ENCODE assay signal across 8 cellular contexts in the genomic region with DNA sequence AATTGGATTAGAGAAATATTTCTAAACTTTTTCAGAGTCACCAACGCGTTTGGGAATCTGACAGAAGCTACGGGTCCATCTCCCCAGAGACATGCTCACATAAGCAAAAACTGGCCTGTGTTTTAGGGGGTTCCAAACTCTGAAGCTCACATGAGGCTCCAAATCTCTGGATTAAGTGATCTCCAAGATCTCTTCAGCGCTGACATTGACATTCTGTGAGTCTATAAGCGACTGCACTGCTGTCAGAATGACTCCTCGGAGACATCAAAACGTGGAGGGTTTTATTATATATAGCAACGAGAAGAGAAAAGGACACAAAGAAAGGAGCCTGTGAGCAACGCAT. TPM values are rescaled to one million over a fixed set of nuclear protein-coding genes. Genes with fewer than 3 reads are reported as not detected.
DNase-seq lines count a peak whose midpoint lies in the region; ATAC-seq, FAIRE-seq and TF ChIP-seq lines count a peak whose summit lies in the region.

No MANE protein-coding gene starts in this region.

- H4K20me1 ChIP-seq in PC-3 (ENCODE audit: low read length) (peaks cover 25% of the 10 kb centered on the region), endothelial cell of umbilical vein (replicated peaks; ENCODE audit: control insufficient read depth, extremely low read depth, insufficient read depth, low read length) (no peaks in the 10 kb centered on the region)

- no peaks in the 10 kb centered on the region for H3K9me2 ChIP-seq in PC-3 (replicated peaks; ENCODE audit: low read length)

- CTCF ChIA-PET in CD8-positive, alpha-beta T cell (lab: Charles Lee): interaction anchor here (1.0 to 1.5 kb wide), 4 partner anchors 9 to 176 kb away, joined by 3 to 12 read pairs (median 6); no protein-coding TSS in a partner anchor
- CTCF ChIA-PET in PC-3 (lab: Charles Lee): interaction anchor here (1.1 kb wide), 1 partner anchor 175 kb away, joined by 3 read pairs; no protein-coding TSS in a partner anchor
- CTCF ChIA-PET in endothelial cell of umbilical vein (lab: Charles Lee): interaction anchor here (1.0 to 2.9 kb wide), 4 partner anchors 166 to 250 kb away, joined by 3 to 50 read pairs (median 5); no protein-coding TSS in a partner anchor

- H3K27ac ChIP-seq in CD8-positive, alpha-beta T cell (ENCODE audit: low read depth, low read length): peak overlapping the region; percentile 63
- H3K27ac ChIP-seq in PC-3 (ENCODE audit: low read length): peak overlapping the region; percentile 48
- H3K27ac ChIP-seq in endothelial cell of umbilical vein (ENCODE audit: insufficient read depth, low read depth, low read length): peak overlapping the region; percentile 16

- H3K79me2 ChIP-seq in PC-3 (ENCODE audit: low read length): peaks cover 40% of the 10 kb centered on the region
- H3K79me2 ChIP-seq in endothelial cell of umbilical vein (ENCODE audit: control insufficient read depth, insufficient read depth, low read length): peaks cover 4% of the 10 kb centered on the region

- H3K4me2 ChIP-seq in PC-3 (ENCODE audit: low read length): peak overlapping the region; percentile 86
- H3K4me2 ChIP-seq in endothelial cell of umbilical vein (ENCODE audit: insufficient read depth, low read length): peak overlapping the region; percentile 69

- dilution Hi-C loops in endothelial cell of umbilical vein (cut with MboI; ENCODE audit: extremely low pct_ligation_motif_present, low sequenced_read_pairs): no loop called here

- no peak for TF ChIP-seq CTCF in CD8-positive, alpha-beta T cell (IDR thresholded peaks at IDR 0.05)
- no peak for TF ChIP-seq CTCF in PC-3 (conservative IDR thresholded peaks at IDR 0.05; ENCODE audit: low read depth, low read length)
- no peak for TF ChIP-seq CTCF in endothelial cell of umbilical vein (IDR thresholded peaks at IDR 0.05; ENCODE audit: extremely low read depth in 1 of 2, insufficient read depth in 1 of 2, low read depth in 1 of 2, low read length in 2 of 2)
- TF ChIP-seq CTCF in osteocyte (IDR thresholded peaks at IDR 0.05): no peak

- no peak for DNase-seq in CD8-positive, alpha-beta T cell
- DNase-seq in PC-3 (no peak), endothelial cell of umbilical vein (ENCODE audit: low read depth, low spot score) (no peak), osteocyte (ENCODE audit: extremely low spot score, unreplicated experiment) (no peak), iPS-NIHi11 (ENCODE audit: low spot score) (no peak), NOMO-1 treated with dmso at 0.1 percent for 144 hours (lab: John Stamatoyannopoulos, UW; ENCODE audit: unreplicated experiment) (no peak)

- H3K27ac Mint-ChIP-seq in CD8-positive, alpha-beta T cell: peak overlapping the region; percentile 91
- H3K27ac Mint-ChIP-seq in osteocyte (ENCODE audit: unreplicated experiment): peak overlapping the region; percentile 83

- peak overlapping the region; percentile 70 for H3K4me3 ChIP-seq in CD8-positive, alpha-beta T cell (ENCODE audit: low read depth, low read length)
- peak overlapping the region; percentile 62 for H3K4me3 ChIP-seq in PC-3 (ENCODE audit: low read length)
- peak overlapping the region in 2 of 3 experiments; percentile 22 to 52 for H3K4me3 ChIP-seq in endothelial cell of umbilical vein (replicated peaks in 1 of 3; ENCODE audit: insufficient read depth in 1 of 3, low read depth in 1 of 3, low read length in 3 of 3)

- peaks cover 24% of the 10 kb centered on the region for H3K4me1 ChIP-seq in CD8-positive, alpha-beta T cell (ENCODE audit: insufficient read depth, low read length)
- H3K4me1 ChIP-seq in PC-3 (ENCODE audit: insufficient read depth, low read length) (peaks cover 15% of the 10 kb centered on the region), endothelial cell of umbilical vein (ENCODE audit: control insufficient read depth, extremely low read depth, insufficient read depth, low read length) (peaks cover 17% of the 10 kb centered on the region)

- no peak for FAIRE-seq in endothelial cell of umbilical vein (lab: Jason Lieb, UNC)

- POLR2A ChIA-PET in CD8-positive, alpha-beta T cell (lab: Charles Lee): no interaction called here
- POLR2A ChIA-PET in PC-3 (lab: Charles Lee; ENCODE audit: unreplicated experiment): no interaction called here
- POLR2A ChIA-PET in endothelial cell of umbilical vein (lab: Charles Lee): no interaction called here

- intact Hi-C loops in CD8-positive, alpha-beta T cell (cut with DNase I, micrococcal nuclease): loop anchor here (2.0 to 5.0 kb wide), 3 partner anchors 325 to 486 kb away; a partner anchor contains a TSS
- intact Hi-C loops in PC-3 (cut with micrococcal nuclease) (no loop called here), endothelial cell of umbilical vein (cut with micrococcal nuclease) (loop anchor here (5.0 to 10.0 kb wide), 2 partner anchors 376 to 483 kb away; a partner anchor contains a TSS)

- H3K27me3 ChIP-seq in CD8-positive, alpha-beta T cell (ENCODE audit: insufficient read depth, low read length): no peaks in the 10 kb centered on the region
- H3K27me3 ChIP-seq in PC-3 (ENCODE audit: low read length) (no peaks in the 10 kb centered on the region), endothelial cell of umbilical vein (ENCODE audit: control insufficient read depth in 2 of 2, insufficient read depth in 2 of 2, low read length in 2 of 2) (no peaks in the 10 kb centered on the region)

- H3K36me3 Mint-ChIP-seq in CD8-positive, alpha-beta T cell: peaks cover 7% of the 10 kb centered on the region
- H3K36me3 Mint-ChIP-seq in osteocyte (ENCODE audit: unreplicated experiment): no peaks in the 10 kb centered on the region

- BruUV-seq in PC-3 (replicated peaks; lab: Mats Ljungman, UMichigan) (no TSS peak), endothelial cell of umbilical vein (replicated peaks; lab: Mats Ljungman, UMichigan) (TSS peak; percentile 55)

- no peaks in the 10 kb centered on the region for H3K9me3 ChIP-seq in CD8-positive, alpha-beta T cell (ENCODE audit: low read length)
- H3K9me3 ChIP-seq in PC-3 (ENCODE audit: low read length) (no peaks in the 10 kb centered on the region), endothelial cell of umbilical vein (replicated peaks; ENCODE audit: control insufficient read depth, insufficient read depth, low read length) (no peaks in the 10 kb centered on the region)

- H3K9ac ChIP-seq in PC-3 (ENCODE audit: low read length) (peak overlapping the region; percentile 56), endothelial cell of umbilical vein (replicated peaks; ENCODE audit: extremely low read depth, insufficient read depth, low read length) (peak overlapping the region; percentile 48)

- H3K27me3 Mint-ChIP-seq in CD8-positive, alpha-beta T cell (ENCODE audit: low read depth): no peaks in the 10 kb centered on the region
- no peaks in the 10 kb centered on the region for H3K27me3 Mint-ChIP-seq in osteocyte (ENCODE audit: unreplicated experiment)

- no peaks in the 10 kb centered on the region for H3K9me1 ChIP-seq in endothelial cell of umbilical vein (replicated peaks; ENCODE audit: control insufficient read depth, extremely low read depth, insufficient read depth, low read length)

- no peaks in the 10 kb centered on the region for H3K9me3 Mint-ChIP-seq in CD8-positive, alpha-beta T cell
- no peaks in the 10 kb centered on the region for H3K9me3 Mint-ChIP-seq in osteocyte (ENCODE audit: unreplicated experiment)

- H3K36me3 ChIP-seq in CD8-positive, alpha-beta T cell (ENCODE audit: insufficient read depth, low read length): no peaks in the 10 kb centered on the region
- no peaks in the 10 kb centered on the region for H3K36me3 ChIP-seq in PC-3 (ENCODE audit: low read depth, low read length)
- H3K36me3 ChIP-seq in endothelial cell of umbilical vein (ENCODE audit: control insufficient read depth in 2 of 2, extremely low read depth in 1 of 2, insufficient read depth in 2 of 2, low read length in 2 of 2): no peaks in the 10 kb centered on the region

- no peak for TF ChIP-seq POLR2A in endothelial cell of umbilical vein (IDR thresholded peaks at IDR 0.05; ENCODE audit: low read depth, low read length)

- peak overlapping the region; percentile 85 for H2AFZ ChIP-seq in PC-3 (ENCODE audit: low read length)
- peak overlapping the region; percentile 84 for H2AFZ ChIP-seq in endothelial cell of umbilical vein (ENCODE audit: low read depth, low read length)

- no peak for ATAC-seq in CD8-positive, alpha-beta T cell
- ATAC-seq in PC-3: no peak
- ATAC-seq in GM19351 (IDR thresholded peaks at IDR 0.05; ENCODE audit: unreplicated experiment): no peak
- no peak for ATAC-seq in HG02763 (IDR thresholded peaks at IDR 0.05; ENCODE audit: unreplicated experiment)

- H3K4me1 Mint-ChIP-seq in CD8-positive, alpha-beta T cell (ENCODE audit: low read depth): peaks cover 27% of the 10 kb centered on the region
- H3K4me1 Mint-ChIP-seq in osteocyte (ENCODE audit: unreplicated experiment): peaks cover 28% of the 10 kb centered on the region

- H3K4me3 Mint-ChIP-seq in CD8-positive, alpha-beta T cell: peak overlapping the region; percentile 94
- H3K4me3 Mint-ChIP-seq in osteocyte (ENCODE audit: unreplicated experiment): peak overlapping the region; percentile 75

- no peaks in the 10 kb centered on the region for H3F3A ChIP-seq in PC-3 (ENCODE audit: low read length, unreplicated experiment)

TF ChIP-seq in endothelial cell of umbilical vein, 7 proteins besides CTCF, POLR2A, EP300 and RAD21:
- TF ChIP-seq MYC (IDR thresholded peaks at IDR 0.05; ENCODE audit: low read depth, low read length): no peak

RNA-seq across cellular contexts. Expression of a gene that starts 0.6 kb away (rescaled TPM):
- 1 to 10 TPM; 2.9 to 3.2 TPM for total RNA-seq in CD8-positive, alpha-beta T cell
- total RNA-seq in PC-3 (2014; rRNA removed) (8.6 and 9.0 TPM in 2 replicates), endothelial cell of umbilical vein (11.7 and 14.6 TPM in 2 replicates), osteocyte (19.0 and 21.9 TPM in 2 replicates)
- 17.1 and 18.9 TPM in 2 replicates for polyA plus RNA-seq in endothelial cell of umbilical vein
- 10.3 and 12.6 TPM in 2 replicates for polyA plus RNA-seq in endothelial cell of umbilical vein (2011; cell fraction: cytosol; rRNA removed)
- 19.9 and 25.7 TPM in 2 replicates for polyA plus RNA-seq in endothelial cell of umbilical vein (2011; cell fraction: nucleus; rRNA removed)
- 9.1 and 9.2 TPM in 2 replicates for polyA plus RNA-seq in endothelial cell of umbilical vein (2012)
- polyA minus RNA-seq in endothelial cell of umbilical vein: 31.1 and 35.5 TPM in 2 replicates
- polyA minus RNA-seq in endothelial cell of umbilical vein (2011; cell fraction: cytosol; rRNA and poly(A)+ RNA removed): 6.7 TPM
- 12.6 and 13.1 TPM in 2 replicates for polyA minus RNA-seq in endothelial cell of umbilical vein (2011; cell fraction: nucleus; rRNA and poly(A)+ RNA removed)
